ENCODE assay signal across 8 cellular contexts in genomic region chrX:150547511-150548115, GRCh38. TPM values are rescaled to one million over a fixed set of nuclear protein-coding genes. Genes with fewer than 3 reads are reported as not detected.
DNase-seq lines count a peak whose midpoint lies in the region; ATAC-seq and TF ChIP-seq lines count a peak whose summit lies in the region.

No MANE protein-coding gene starts in this region.

- no peak for DNase-seq in activated CD4-positive, CD25-positive, alpha-beta regulatory T cell (lab: John Stamatoyannopoulos, UW)
- peak; percentile 35 for DNase-seq in RPMI8226
- DNase-seq in spleen: peak; percentile 93
- no peak for DNase-seq in KBM-7

- no peaks in the 10 kb centered on the region for H3K9me3 ChIP-seq in spleen

- no peaks in the 10 kb centered on the region for H3K36me3 ChIP-seq in spleen

- TF ChIP-seq POLR2A in spleen (IDR thresholded peaks at IDR 0.05): no peak

- H3K4me1 ChIP-seq in spleen: peaks cover 4 to 40% (median 23%) of the 10 kb centered on the region in 6 donors

- intact Hi-C loops in spleen (cut with DNase I; ENCODE audit: low total_unique reads): no loop called here

- H3K4me3 ChIP-seq in spleen: peak overlapping the region in 7 of 8 donors; percentile 10 to 66 (median 29)

- H3K27ac ChIP-seq in cingulate gyrus (ENCODE audit: low read depth, low read length) (peak overlapping the region; percentile 82), layer of hippocampus (ENCODE audit: low read depth, low read length) (peak overlapping the region; percentile 92), spleen (peak overlapping the region; percentile 51 to 85 (median 80))

- 2 to 49% (median 3%) methylated on average over 16 to 47 of the region's 47 CpGs for WGBS in spleen, 5 donors

- in situ Hi-C loops in KBM-7 (cut with MboI; ENCODE audit: low pct_unique_long_range_greater_than_20kb, low sequenced_read_pairs): no loop called here

- peak; percentile 34 to 52 for ATAC-seq in activated CD4-positive, CD25-positive, alpha-beta regulatory T cell treated with anti-CD3 and anti-CD28 coated beads, Interleukin-2, amount 50 U/mL, for 24 hours
- ATAC-seq in HG02759 (IDR thresholded peaks at IDR 0.05; ENCODE audit: unreplicated experiment): peak; percentile 55

- H3K27me3 ChIP-seq in layer of hippocampus (ENCODE audit: control insufficient read depth, insufficient read depth, low read length): no peaks in the 10 kb centered on the region
- no peaks in the 10 kb centered on the region for H3K27me3 ChIP-seq in spleen (replicated peaks in 1 of 7)

- TF ChIP-seq CTCF in spleen (IDR thresholded peaks at IDR 0.05 in 8 of 11, conservative IDR thresholded peaks at IDR 0.05 in 3 of 11): no peak

RNA-seq across cellular contexts. Expression of gene MTM1, which starts 20.8 kb away (rescaled TPM):
- 10 to 100 TPM; 24.9 to 39.5 (median 27.1) TPM for total RNA-seq in spleen
- polyA plus RNA-seq in spleen: 1 to 10 TPM; 6.3 to 9.8 (median 7.0) TPM

Comparison
In these comparisons a context has a peak if more than half of its experiments do, and no peak if none do; other contexts are left out.
1. DNase-seq: peak in RPMI8226 (single experiment) and spleen (single experiment); none in activated CD4-positive, CD25-positive, alpha-beta regulatory T cell (0 of 4) and KBM-7 (single experiment).
2. Peak in every context shown above with its lines, with median percentiles within 50 percentile points of each other: H3K27ac ChIP-seq.